Comparison of ENCODE assay signal across 23 cellular contexts in the genomic region with DNA sequence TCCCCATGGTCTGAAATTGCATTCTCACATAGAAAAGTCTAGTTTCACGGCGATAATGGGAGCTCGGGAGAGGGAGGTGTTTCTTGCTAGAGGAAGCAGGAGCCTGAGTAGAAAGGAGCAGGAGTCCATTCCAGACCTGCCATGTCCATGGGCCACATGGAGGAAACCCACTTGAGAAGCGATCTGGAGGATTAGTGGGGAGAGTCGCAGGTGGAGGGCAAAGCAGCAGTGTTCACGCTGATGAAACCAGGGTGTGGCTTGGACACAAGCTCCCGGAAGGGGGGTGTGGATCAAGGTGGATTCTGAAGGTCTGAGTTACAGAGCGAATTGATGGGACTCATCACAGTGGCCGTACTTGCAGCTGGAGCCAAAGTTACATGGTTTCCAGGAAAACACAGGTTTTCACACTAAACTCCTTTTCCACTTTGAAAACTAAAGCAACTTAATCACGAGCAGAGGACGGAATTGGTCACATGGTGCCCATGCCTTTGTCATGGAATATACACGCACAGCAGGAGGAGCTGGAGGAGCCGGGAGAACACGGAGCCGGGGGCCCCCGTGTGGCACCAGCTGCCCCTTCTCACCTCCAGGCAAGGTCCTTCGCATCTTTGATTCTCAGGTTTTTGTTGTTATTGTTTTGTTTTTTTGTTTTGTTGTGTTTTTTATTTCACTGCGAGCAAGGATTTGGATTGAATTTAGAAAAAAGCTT.
A peak's percentile ranks its signal among the peaks of the same experiment; 100 is the strongest.
DNase-seq lines count a peak whose midpoint lies in the region; TF ChIP-seq lines count a peak whose summit lies in the region.
"Had no signal": no experiment of that assay in that cellular context is flagged by ENCODE, and none has a peak within 500 bp of the region (broad histone marks: within the 10 kb centered on the region; RNA-seq: fewer than 3 reads in every experiment).

No MANE protein-coding gene starts in this region.

- TF ChIP-seq POLR2A in stomach (IDR thresholded peaks at IDR 0.05) = no peak

- H3K4me1 ChIP-seq in endodermal cell (ENCODE audit: control insufficient read depth, insufficient read depth, low read length) = no peaks in the 10 kb centered on the region
- no peaks in the 10 kb centered on the region for H3K4me1 ChIP-seq in stomach
- H3K4me1 ChIP-seq: SJCRH30 had no signal

- H3K4me3 ChIP-seq in endodermal cell (ENCODE audit: low read length) (no peak overlapping the region), stomach (no peak overlapping the region), dorsolateral prefrontal cortex (no peak overlapping the region)
- H3K4me3 ChIP-seq: SJCRH30 had no signal

- no peak overlapping the region for H3K4me3 Mint-ChIP-seq in activated CD4-positive, alpha-beta memory T cell treated with anti-CD3 and anti-CD28 coated beads, Interleukin-2, amount 10 ng/mL, durations not matched to agents 7 days and 5 days
- H3K4me3 Mint-ChIP-seq in activated CD4-positive, alpha-beta memory T cell treated with anti-CD3 and anti-CD28 coated beads for 36 hours = no peak overlapping the region
- H3K4me3 Mint-ChIP-seq in endodermal cell = no peak overlapping the region
- H3K4me3 Mint-ChIP-seq: CD8-positive, alpha-beta memory T cell; HFFc6 had no signal

- H3K36me3 Mint-ChIP-seq in activated CD4-positive, alpha-beta memory T cell treated with anti-CD3 and anti-CD28 coated beads, Interleukin-2, amount 10 ng/mL, durations not matched to agents 7 days and 5 days (ENCODE audit: low read depth) = no peaks in the 10 kb centered on the region
- H3K36me3 Mint-ChIP-seq in activated CD4-positive, alpha-beta memory T cell treated with anti-CD3 and anti-CD28 coated beads for 36 hours = no peaks in the 10 kb centered on the region
- no peaks in the 10 kb centered on the region for H3K36me3 Mint-ChIP-seq in endodermal cell (ENCODE audit: low read depth)
- H3K36me3 Mint-ChIP-seq: CD8-positive, alpha-beta memory T cell had no signal

- no peak overlapping the region for H3K9ac ChIP-seq in endodermal cell (ENCODE audit: extremely low read depth, low read length, poor library complexity, severe bottlenecking)

- intact Hi-C loops in activated CD4-positive, alpha-beta memory T cell treated with anti-CD3 and anti-CD28 coated beads for 36 hours (cut with micrococcal nuclease) = no loop called here
- intact Hi-C loops in stomach (cut with DNase I; ENCODE audit: low total_unique reads) = no loop called here
- intact Hi-C loops in dorsolateral prefrontal cortex (cut with DNase I) = no loop called here

- H3K9me3 Mint-ChIP-seq in activated CD4-positive, alpha-beta memory T cell treated with anti-CD3 and anti-CD28 coated beads, Interleukin-2, amount 10 ng/mL, durations not matched to agents 7 days and 5 days = peaks cover 4% of the 10 kb centered on the region
- peaks cover 3% of the 10 kb centered on the region for H3K9me3 Mint-ChIP-seq in activated CD4-positive, alpha-beta memory T cell treated with anti-CD3 and anti-CD28 coated beads for 36 hours
- H3K9me3 Mint-ChIP-seq in endodermal cell = no peaks in the 10 kb centered on the region

- WGBS in endodermal cell (ENCODE audit: insufficient coverage in 1 of 2, insufficient read length in 1 of 2), 2 experiments = 87 to 90% methylated on average over 7 to 18 of the region's 18 CpGs
- 83 to 87% (median 84%) methylated on average over 18 of the region's 18 CpGs for WGBS in stomach, 5 donors

- H3K27ac ChIP-seq in endodermal cell (ENCODE audit: low read depth, low read length) (no peak overlapping the region), stomach (no peak overlapping the region), dorsolateral prefrontal cortex (peak overlapping the region in 1 of 59 donors; percentile 45)
- H3K27ac ChIP-seq: SJCRH30 had no signal

- H3K4me1 Mint-ChIP-seq in activated CD4-positive, alpha-beta memory T cell treated with anti-CD3 and anti-CD28 coated beads, Interleukin-2, amount 10 ng/mL, durations not matched to agents 7 days and 5 days = no peaks in the 10 kb centered on the region
- no peaks in the 10 kb centered on the region for H3K4me1 Mint-ChIP-seq in activated CD4-positive, alpha-beta memory T cell treated with anti-CD3 and anti-CD28 coated beads for 36 hours (ENCODE audit: low read depth)
- no peaks in the 10 kb centered on the region for H3K4me1 Mint-ChIP-seq in endodermal cell
- H3K4me1 Mint-ChIP-seq: CD8-positive, alpha-beta memory T cell had no signal

- DNase-seq in activated CD4-positive, alpha-beta memory T cell treated with anti-CD3 and anti-CD28 coated beads, Interleukin-2, amount 10 ng/mL, durations not matched to agents 7 days and 5 days = peak; percentile 8
- DNase-seq in activated CD4-positive, alpha-beta memory T cell treated with anti-CD3 and anti-CD28 coated beads for 36 hours = no peak
- DNase-seq in NCI-H524 treated with DMSO at 0.1 percent for 48 hours (lab: John Stamatoyannopoulos, UW) (peak; percentile 50), endodermal cell (peak; percentile 40), stomach (peak; percentile 9), dorsolateral prefrontal cortex (no peak), A172 (ENCODE audit: low spot score) (no peak)
- DNase-seq in activated CD4-positive, alpha-beta T cell treated with anti-CD3 and anti-CD28 coated beads, Interleukin-2, amount 50 U/mL, for 4 hours = no peak
- DNase-seq: 8988T; AML-193; C1 segment of cervical spinal cord; Calu3; CD8-positive, alpha-beta memory T cell; GDM1; HFFc6; NCI-H1092; NCI-H1436; NCI-H187 treated with DMSO at 0.1 percent for 48 hours; NCI-H2227 treated with DMSO at 0.1 percent for 48 hours; NCI-H510A; NCI-H774; OCI-M1; SJCRH30 had no signal

- H3K27me3 Mint-ChIP-seq in activated CD4-positive, alpha-beta memory T cell treated with anti-CD3 and anti-CD28 coated beads, Interleukin-2, amount 10 ng/mL, durations not matched to agents 7 days and 5 days = no peaks in the 10 kb centered on the region
- H3K27me3 Mint-ChIP-seq in activated CD4-positive, alpha-beta memory T cell treated with anti-CD3 and anti-CD28 coated beads for 36 hours = no peaks in the 10 kb centered on the region
- no peaks in the 10 kb centered on the region for H3K27me3 Mint-ChIP-seq in endodermal cell (ENCODE audit: insufficient read depth)

- CTCF ChIA-PET in activated CD4-positive, alpha-beta memory T cell treated with anti-CD3 and anti-CD28 coated beads, Interleukin-2, amount 10 ng/mL, durations not matched to agents 7 days and 5 days (lab: Charles Lee) = no interaction called here
- CTCF ChIA-PET in activated CD4-positive, alpha-beta memory T cell treated with anti-CD3 and anti-CD28 coated beads for 36 hours (lab: Charles Lee) = no interaction called here

- no peaks in the 10 kb centered on the region for H3K27me3 ChIP-seq in endodermal cell (ENCODE audit: control insufficient read depth, insufficient read depth, low read length, poor library complexity, severe bottlenecking)
- H3K27me3 ChIP-seq in stomach = no peaks in the 10 kb centered on the region
- H3K27me3 ChIP-seq in dorsolateral prefrontal cortex = no peaks in the 10 kb centered on the region
- H3K27me3 ChIP-seq: SJCRH30 had no signal

- H3K9me3 ChIP-seq in endodermal cell (ENCODE audit: control insufficient read depth, low read length) (no peaks in the 10 kb centered on the region), stomach (peaks cover 0 to 4% (median 0%) of the 10 kb centered on the region in 4 donors)
- H3K9me3 ChIP-seq: SJCRH30 had no signal

- TF ChIP-seq EP300 in stomach (IDR thresholded peaks at IDR 0.05) = no peak

- POLR2A ChIA-PET in activated CD4-positive, alpha-beta memory T cell treated with anti-CD3 and anti-CD28 coated beads, Interleukin-2, amount 10 ng/mL, durations not matched to agents 7 days and 5 days (lab: Charles Lee) = no interaction called here
- POLR2A ChIA-PET in activated CD4-positive, alpha-beta memory T cell treated with anti-CD3 and anti-CD28 coated beads for 36 hours (lab: Charles Lee) = no interaction called here

- TF ChIP-seq CTCF in endodermal cell (conservative IDR thresholded peaks at IDR 0.05) (no peak), stomach (IDR thresholded peaks at IDR 0.05) (no peak), dorsolateral prefrontal cortex (IDR thresholded peaks at IDR 0.05 in 54 of 56, conservative IDR thresholded peaks at IDR 0.05 in 2 of 56; ENCODE audit: low read depth in 1 of 56, partially characterized antibody in 56 of 56) (no peak)

- no peaks in the 10 kb centered on the region for H3K36me3 ChIP-seq in endodermal cell (ENCODE audit: control insufficient read depth, insufficient read depth, low read length)
- H3K36me3 ChIP-seq in stomach = no peaks in the 10 kb centered on the region
- H3K36me3 ChIP-seq: SJCRH30 had no signal

- H3K27ac Mint-ChIP-seq in activated CD4-positive, alpha-beta memory T cell treated with anti-CD3 and anti-CD28 coated beads, Interleukin-2, amount 10 ng/mL, durations not matched to agents 7 days and 5 days = no peak overlapping the region
- H3K27ac Mint-ChIP-seq in activated CD4-positive, alpha-beta memory T cell treated with anti-CD3 and anti-CD28 coated beads for 36 hours = no peak overlapping the region
- no peak overlapping the region for H3K27ac Mint-ChIP-seq in endodermal cell
- H3K27ac Mint-ChIP-seq: CD8-positive, alpha-beta memory T cell; HFFc6 had no signal

Comparison
In these comparisons a context has a peak if more than half of its experiments do, and no peak if none do; other contexts are left out.
1. DNase-seq: peak in activated CD4-positive, alpha-beta memory T cell treated with anti-CD3 and anti-CD28 coated beads, Interleukin-2, amount 10 ng/mL, durations not matched to agents 7 days and 5 days (single experiment), NCI-H524 treated with DMSO at 0.1 percent for 48 hours (single experiment), endodermal cell (single experiment) and stomach (single experiment); none in activated CD4-positive, alpha-beta memory T cell treated with anti-CD3 and anti-CD28 coated beads for 36 hours (single experiment), dorsolateral prefrontal cortex (0 of 10), activated CD4-positive, alpha-beta T cell treated with anti-CD3 and anti-CD28 coated beads, Interleukin-2, amount 50 U/mL, for 4 hours (0 of 2) and A172 (single experiment).